1 cellular context compared by ENCODE assay signal in the genomic region with DNA sequence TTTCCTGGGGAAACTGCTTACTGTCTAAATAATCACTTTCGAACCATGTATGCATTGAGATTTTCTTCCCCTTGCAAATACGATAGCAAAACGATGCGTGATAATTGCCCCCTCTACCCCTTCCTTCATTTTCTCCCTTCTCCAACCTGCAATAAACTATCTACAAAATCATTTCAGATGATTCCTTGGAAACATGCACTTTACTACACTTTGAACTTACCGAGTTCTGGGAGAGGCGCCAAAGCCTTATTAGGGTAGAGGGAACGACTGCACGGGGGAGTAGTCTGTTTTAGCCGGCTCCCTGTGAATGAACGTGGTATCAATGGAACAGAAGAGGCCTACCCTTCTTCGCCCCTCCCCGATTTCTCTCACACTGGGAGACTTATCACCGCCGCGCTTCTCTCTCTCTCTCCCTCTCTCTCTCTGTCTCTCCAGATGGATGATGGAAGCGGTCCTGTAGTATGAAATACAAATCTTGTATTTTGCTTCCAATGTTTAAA.
TF ChIP-seq lines count a peak whose summit lies in the region.

A gene with protein sequence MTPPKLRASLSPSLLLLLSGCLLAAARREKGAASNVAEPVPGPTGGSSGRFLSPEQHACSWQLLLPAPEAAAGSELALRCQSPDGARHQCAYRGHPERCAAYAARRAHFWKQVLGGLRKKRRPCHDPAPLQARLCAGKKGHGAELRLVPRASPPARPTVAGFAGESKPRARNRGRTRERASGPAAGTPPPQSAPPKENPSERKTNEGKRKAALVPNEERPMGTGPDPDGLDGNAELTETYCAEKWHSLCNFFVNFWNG (minus strand): TSS at position 309 of the 500 bp plus-strand sequence. CDS start 517 bp downstream, outside the sequence.

TF ChIP-seq in HepG2, 621 proteins besides CTCF, POLR2A, EP300 and RAD21 (continued from another document):
- TF ChIP-seq, protein P1, sequence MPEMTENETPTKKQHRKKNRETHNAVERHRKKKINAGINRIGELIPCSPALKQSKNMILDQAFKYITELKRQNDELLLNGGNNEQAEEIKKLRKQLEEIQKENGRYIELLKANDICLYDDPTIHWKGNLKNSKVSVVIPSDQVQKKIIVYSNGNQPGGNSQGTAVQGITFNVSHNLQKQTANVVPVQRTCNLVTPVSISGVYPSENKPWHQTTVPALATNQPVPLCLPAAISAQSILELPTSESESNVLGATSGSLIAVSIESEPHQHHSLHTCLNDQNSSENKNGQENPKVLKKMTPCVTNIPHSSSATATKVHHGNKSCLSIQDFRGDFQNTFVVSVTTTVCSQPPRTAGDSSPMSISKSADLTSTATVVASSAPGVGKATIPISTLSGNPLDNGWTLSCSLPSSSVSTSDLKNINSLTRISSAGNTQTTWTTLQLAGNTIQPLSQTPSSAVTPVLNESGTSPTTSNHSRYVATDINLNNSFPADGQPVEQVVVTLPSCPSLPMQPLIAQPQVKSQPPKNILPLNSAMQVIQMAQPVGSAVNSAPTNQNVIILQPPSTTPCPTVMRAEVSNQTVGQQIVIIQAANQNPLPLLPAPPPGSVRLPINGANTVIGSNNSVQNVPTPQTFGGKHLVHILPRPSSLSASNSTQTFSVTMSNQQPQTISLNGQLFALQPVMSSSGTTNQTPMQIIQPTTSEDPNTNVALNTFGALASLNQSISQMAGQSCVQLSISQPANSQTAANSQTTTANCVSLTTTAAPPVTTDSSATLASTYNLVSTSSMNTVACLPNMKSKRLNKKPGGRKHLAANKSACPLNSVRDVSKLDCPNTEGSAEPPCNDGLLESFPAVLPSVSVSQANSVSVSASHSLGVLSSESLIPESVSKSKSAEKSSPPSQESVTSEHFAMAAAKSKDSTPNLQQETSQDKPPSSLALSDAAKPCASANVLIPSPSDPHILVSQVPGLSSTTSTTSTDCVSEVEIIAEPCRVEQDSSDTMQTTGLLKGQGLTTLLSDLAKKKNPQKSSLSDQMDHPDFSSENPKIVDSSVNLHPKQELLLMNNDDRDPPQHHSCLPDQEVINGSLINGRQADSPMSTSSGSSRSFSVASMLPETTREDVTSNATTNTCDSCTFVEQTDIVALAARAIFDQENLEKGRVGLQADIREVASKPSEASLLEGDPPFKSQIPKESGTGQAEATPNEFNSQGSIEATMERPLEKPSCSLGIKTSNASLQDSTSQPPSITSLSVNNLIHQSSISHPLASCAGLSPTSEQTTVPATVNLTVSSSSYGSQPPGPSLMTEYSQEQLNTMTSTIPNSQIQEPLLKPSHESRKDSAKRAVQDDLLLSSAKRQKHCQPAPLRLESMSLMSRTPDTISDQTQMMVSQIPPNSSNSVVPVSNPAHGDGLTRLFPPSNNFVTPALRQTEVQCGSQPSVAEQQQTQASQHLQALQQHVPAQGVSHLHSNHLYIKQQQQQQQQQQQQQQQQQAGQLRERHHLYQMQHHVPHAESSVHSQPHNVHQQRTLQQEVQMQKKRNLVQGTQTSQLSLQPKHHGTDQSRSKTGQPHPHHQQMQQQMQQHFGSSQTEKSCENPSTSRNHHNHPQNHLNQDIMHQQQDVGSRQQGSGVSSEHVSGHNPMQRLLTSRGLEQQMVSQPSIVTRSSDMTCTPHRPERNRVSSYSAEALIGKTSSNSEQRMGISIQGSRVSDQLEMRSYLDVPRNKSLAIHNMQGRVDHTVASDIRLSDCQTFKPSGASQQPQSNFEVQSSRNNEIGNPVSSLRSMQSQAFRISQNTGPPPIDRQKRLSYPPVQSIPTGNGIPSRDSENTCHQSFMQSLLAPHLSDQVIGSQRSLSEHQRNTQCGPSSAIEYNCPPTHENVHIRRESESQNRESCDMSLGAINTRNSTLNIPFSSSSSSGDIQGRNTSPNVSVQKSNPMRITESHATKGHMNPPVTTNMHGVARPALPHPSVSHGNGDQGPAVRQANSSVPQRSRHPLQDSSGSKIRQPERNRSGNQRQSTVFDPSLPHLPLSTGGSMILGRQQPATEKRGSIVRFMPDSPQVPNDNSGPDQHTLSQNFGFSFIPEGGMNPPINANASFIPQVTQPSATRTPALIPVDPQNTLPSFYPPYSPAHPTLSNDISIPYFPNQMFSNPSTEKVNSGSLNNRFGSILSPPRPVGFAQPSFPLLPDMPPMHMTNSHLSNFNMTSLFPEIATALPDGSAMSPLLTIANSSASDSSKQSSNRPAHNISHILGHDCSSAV (CRISPR knock-in tag; IDR thresholded peaks at IDR 0.05; ENCODE audit: borderline replicate concordance): no peak
- TF ChIP-seq, protein P2, sequence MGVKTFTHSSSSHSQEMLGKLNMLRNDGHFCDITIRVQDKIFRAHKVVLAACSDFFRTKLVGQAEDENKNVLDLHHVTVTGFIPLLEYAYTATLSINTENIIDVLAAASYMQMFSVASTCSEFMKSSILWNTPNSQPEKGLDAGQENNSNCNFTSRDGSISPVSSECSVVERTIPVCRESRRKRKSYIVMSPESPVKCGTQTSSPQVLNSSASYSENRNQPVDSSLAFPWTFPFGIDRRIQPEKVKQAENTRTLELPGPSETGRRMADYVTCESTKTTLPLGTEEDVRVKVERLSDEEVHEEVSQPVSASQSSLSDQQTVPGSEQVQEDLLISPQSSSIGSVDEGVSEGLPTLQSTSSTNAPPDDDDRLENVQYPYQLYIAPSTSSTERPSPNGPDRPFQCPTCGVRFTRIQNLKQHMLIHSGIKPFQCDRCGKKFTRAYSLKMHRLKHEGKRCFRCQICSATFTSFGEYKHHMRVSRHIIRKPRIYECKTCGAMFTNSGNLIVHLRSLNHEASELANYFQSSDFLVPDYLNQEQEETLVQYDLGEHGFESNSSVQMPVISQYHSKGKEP (CRISPR knock-in tag; IDR thresholded peaks at IDR 0.05): no peak
- TF ChIP-seq HES4 (CRISPR knock-in tag; IDR thresholded peaks at IDR 0.05; ENCODE audit: borderline replicate concordance) (no peak), FOXP1 (IDR thresholded peaks at IDR 0.05) (no peak), FOXP1 (CRISPR knock-in tag; IDR thresholded peaks at IDR 0.05) (no peak), POLR2G (IDR thresholded peaks at IDR 0.05; ENCODE audit: low read depth, low read length) (no peak), MBD4 (IDR thresholded peaks at IDR 0.05; ENCODE audit: borderline replicate concordance, low read length) (no peak), ZNF546 (CRISPR knock-in tag; conservative IDR thresholded peaks at IDR 0.05) (no peak), DMAP1 (CRISPR knock-in tag; IDR thresholded peaks at IDR 0.05) (no peak; the same call in 1 of the 2 replicates), MYC (CRISPR knock-in tag; IDR thresholded peaks at IDR 0.05; ENCODE audit: borderline replicate concordance) (no peak), HNRNPL (IDR thresholded peaks at IDR 0.05; ENCODE audit: low read depth, low read length) (no peak), ZNF350 (CRISPR knock-in tag; IDR thresholded peaks at IDR 0.05; ENCODE audit: borderline replicate concordance, low read depth) (no peak), NRL (CRISPR knock-in tag; IDR thresholded peaks at IDR 0.05; ENCODE audit: borderline replicate concordance) (no peak), RNF2 (conservative IDR thresholded peaks at IDR 0.05; ENCODE audit: low read depth) (0 out of 2 replicates have a peak, but pooled peaks have one; percentile 17), GLI4 (CRISPR knock-in tag; IDR thresholded peaks at IDR 0.05; ENCODE audit: borderline replicate concordance) (no peak)
- TF ChIP-seq, protein P3, sequence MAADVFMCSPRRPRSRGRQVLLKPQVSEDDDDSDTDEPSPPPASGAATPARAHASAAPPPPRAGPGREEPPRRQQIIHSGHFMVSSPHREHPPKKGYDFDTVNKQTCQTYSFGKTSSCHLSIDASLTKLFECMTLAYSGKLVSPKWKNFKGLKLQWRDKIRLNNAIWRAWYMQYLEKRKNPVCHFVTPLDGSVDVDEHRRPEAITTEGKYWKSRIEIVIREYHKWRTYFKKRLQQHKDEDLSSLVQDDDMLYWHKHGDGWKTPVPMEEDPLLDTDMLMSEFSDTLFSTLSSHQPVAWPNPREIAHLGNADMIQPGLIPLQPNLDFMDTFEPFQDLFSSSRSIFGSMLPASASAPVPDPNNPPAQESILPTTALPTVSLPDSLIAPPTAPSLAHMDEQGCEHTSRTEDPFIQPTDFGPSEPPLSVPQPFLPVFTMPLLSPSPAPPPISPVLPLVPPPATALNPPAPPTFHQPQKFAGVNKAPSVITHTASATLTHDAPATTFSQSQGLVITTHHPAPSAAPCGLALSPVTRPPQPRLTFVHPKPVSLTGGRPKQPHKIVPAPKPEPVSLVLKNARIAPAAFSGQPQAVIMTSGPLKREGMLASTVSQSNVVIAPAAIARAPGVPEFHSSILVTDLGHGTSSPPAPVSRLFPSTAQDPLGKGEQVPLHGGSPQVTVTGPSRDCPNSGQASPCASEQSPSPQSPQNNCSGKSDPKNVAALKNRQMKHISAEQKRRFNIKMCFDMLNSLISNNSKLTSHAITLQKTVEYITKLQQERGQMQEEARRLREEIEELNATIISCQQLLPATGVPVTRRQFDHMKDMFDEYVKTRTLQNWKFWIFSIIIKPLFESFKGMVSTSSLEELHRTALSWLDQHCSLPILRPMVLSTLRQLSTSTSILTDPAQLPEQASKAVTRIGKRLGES (CRISPR knock-in tag; IDR thresholded peaks at IDR 0.05; ENCODE audit: borderline replicate concordance): no peak
- TF ChIP-seq, protein P4, sequence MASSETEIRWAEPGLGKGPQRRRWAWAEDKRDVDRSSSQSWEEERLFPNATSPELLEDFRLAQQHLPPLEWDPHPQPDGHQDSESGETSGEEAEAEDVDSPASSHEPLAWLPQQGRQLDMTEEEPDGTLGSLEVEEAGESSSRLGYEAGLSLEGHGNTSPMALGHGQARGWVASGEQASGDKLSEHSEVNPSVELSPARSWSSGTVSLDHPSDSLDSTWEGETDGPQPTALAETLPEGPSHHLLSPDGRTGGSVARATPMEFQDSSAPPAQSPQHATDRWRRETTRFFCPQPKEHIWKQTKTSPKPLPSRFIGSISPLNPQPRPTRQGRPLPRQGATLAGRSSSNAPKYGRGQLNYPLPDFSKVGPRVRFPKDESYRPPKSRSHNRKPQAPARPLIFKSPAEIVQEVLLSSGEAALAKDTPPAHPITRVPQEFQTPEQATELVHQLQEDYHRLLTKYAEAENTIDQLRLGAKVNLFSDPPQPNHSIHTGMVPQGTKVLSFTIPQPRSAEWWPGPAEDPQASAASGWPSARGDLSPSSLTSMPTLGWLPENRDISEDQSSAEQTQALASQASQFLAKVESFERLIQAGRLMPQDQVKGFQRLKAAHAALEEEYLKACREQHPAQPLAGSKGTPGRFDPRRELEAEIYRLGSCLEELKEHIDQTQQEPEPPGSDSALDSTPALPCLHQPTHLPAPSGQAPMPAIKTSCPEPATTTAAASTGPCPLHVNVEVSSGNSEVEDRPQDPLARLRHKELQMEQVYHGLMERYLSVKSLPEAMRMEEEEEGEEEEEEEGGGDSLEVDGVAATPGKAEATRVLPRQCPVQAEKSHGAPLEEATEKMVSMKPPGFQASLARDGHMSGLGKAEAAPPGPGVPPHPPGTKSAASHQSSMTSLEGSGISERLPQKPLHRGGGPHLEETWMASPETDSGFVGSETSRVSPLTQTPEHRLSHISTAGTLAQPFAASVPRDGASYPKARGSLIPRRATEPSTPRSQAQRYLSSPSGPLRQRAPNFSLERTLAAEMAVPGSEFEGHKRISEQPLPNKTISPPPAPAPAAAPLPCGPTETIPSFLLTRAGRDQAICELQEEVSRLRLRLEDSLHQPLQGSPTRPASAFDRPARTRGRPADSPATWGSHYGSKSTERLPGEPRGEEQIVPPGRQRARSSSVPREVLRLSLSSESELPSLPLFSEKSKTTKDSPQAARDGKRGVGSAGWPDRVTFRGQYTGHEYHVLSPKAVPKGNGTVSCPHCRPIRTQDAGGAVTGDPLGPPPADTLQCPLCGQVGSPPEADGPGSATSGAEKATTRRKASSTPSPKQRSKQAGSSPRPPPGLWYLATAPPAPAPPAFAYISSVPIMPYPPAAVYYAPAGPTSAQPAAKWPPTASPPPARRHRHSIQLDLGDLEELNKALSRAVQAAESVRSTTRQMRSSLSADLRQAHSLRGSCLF (CRISPR knock-in tag; IDR thresholded peaks at IDR 0.05; ENCODE audit: borderline replicate concordance): no peak
- TF ChIP-seq, protein P5, sequence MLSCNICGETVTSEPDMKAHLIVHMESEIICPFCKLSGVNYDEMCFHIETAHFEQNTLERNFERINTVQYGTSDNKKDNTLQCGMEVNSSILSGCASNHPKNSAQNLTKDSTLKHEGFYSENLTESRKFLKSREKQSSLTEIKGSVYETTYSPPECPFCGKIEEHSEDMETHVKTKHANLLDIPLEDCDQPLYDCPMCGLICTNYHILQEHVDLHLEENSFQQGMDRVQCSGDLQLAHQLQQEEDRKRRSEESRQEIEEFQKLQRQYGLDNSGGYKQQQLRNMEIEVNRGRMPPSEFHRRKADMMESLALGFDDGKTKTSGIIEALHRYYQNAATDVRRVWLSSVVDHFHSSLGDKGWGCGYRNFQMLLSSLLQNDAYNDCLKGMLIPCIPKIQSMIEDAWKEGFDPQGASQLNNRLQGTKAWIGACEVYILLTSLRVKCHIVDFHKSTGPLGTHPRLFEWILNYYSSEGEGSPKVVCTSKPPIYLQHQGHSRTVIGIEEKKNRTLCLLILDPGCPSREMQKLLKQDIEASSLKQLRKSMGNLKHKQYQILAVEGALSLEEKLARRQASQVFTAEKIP (CRISPR knock-in tag; IDR thresholded peaks at IDR 0.05; ENCODE audit: borderline replicate concordance): no peak
- TF ChIP-seq, protein P6, sequence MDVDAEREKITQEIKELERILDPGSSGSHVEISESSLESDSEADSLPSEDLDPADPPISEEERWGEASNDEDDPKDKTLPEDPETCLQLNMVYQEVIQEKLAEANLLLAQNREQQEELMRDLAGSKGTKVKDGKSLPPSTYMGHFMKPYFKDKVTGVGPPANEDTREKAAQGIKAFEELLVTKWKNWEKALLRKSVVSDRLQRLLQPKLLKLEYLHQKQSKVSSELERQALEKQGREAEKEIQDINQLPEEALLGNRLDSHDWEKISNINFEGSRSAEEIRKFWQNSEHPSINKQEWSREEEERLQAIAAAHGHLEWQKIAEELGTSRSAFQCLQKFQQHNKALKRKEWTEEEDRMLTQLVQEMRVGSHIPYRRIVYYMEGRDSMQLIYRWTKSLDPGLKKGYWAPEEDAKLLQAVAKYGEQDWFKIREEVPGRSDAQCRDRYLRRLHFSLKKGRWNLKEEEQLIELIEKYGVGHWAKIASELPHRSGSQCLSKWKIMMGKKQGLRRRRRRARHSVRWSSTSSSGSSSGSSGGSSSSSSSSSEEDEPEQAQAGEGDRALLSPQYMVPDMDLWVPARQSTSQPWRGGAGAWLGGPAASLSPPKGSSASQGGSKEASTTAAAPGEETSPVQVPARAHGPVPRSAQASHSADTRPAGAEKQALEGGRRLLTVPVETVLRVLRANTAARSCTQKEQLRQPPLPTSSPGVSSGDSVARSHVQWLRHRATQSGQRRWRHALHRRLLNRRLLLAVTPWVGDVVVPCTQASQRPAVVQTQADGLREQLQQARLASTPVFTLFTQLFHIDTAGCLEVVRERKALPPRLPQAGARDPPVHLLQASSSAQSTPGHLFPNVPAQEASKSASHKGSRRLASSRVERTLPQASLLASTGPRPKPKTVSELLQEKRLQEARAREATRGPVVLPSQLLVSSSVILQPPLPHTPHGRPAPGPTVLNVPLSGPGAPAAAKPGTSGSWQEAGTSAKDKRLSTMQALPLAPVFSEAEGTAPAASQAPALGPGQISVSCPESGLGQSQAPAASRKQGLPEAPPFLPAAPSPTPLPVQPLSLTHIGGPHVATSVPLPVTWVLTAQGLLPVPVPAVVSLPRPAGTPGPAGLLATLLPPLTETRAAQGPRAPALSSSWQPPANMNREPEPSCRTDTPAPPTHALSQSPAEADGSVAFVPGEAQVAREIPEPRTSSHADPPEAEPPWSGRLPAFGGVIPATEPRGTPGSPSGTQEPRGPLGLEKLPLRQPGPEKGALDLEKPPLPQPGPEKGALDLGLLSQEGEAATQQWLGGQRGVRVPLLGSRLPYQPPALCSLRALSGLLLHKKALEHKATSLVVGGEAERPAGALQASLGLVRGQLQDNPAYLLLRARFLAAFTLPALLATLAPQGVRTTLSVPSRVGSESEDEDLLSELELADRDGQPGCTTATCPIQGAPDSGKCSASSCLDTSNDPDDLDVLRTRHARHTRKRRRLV (CRISPR knock-in tag; IDR thresholded peaks at IDR 0.05): no peak
